ENCODE assay signal across 19 cellular contexts in genomic region chr6:137332637-137333228, GRCh38.
DNase-seq lines count a peak whose midpoint lies in the region; ATAC-seq and TF ChIP-seq lines count a peak whose summit lies in the region.
"Had no signal": no experiment of that assay in that cellular context is flagged by ENCODE, and none has a peak within 500 bp of the region (broad histone marks: within the 10 kb centered on the region; RNA-seq: fewer than 3 reads in every experiment).

No MANE protein-coding gene starts in this region.

- H3K27ac Mint-ChIP-seq in GM23338 = peak overlapping the region; percentile 66
- H3K27ac Mint-ChIP-seq in activated CD4-positive, alpha-beta memory T cell treated with anti-CD3 and anti-CD28 coated beads, Interleukin-2, amount 10 ng/mL, durations not matched to agents 7 days and 5 days = no peak overlapping the region
- H3K27ac Mint-ChIP-seq: activated CD8-positive, alpha-beta T cell treated with anti-CD3 and anti-CD28 coated beads for 36 hours; activated naive CD8-positive, alpha-beta T cell treated with anti-CD3 and anti-CD28 coated beads, Interleukin-2, amount 10 ng/mL, durations not matched to agents 7 days and 5 days; activated T-cell treated with anti-CD3 and anti-CD28 coated beads, Interleukin-2, amount 50 U/mL, for 72 hours; CD4-positive, CD25-positive, alpha-beta regulatory T cell; HFFc6 had no signal

- H3K79me2 ChIP-seq in GM23338 (replicated peaks; ENCODE audit: insufficient read depth) = no peaks in the 10 kb centered on the region

- H3K27me3 ChIP-seq in GM23338 (ENCODE audit: insufficient read depth) (no peaks in the 10 kb centered on the region), gastroesophageal sphincter (no peaks in the 10 kb centered on the region), skeletal muscle tissue (ENCODE audit: control insufficient read depth in 3 of 3, insufficient read depth in 3 of 3, low read length in 3 of 3) (no peaks in the 10 kb centered on the region)

- POLR2A ChIA-PET in activated CD4-positive, alpha-beta memory T cell treated with anti-CD3 and anti-CD28 coated beads, Interleukin-2, amount 10 ng/mL, durations not matched to agents 7 days and 5 days (lab: Charles Lee) = no interaction called here

- no peaks in the 10 kb centered on the region for H4K20me1 ChIP-seq in GM23338 (replicated peaks; ENCODE audit: insufficient read depth)

- no peak for TF ChIP-seq POLR2A in gastroesophageal sphincter (IDR thresholded peaks at IDR 0.05)
- TF ChIP-seq POLR2A in GM18505 (IDR thresholded peaks at IDR 0.05; ENCODE audit: borderline replicate concordance, extremely low read depth, insufficient read depth, insufficient read length) = no peak

- H3K4me2 ChIP-seq in GM23338 = no peak overlapping the region

- H3K9me3 ChIP-seq in gastroesophageal sphincter (no peaks in the 10 kb centered on the region), skeletal muscle tissue (ENCODE audit: control insufficient read depth in 3 of 3, low read length in 3 of 3) (no peaks in the 10 kb centered on the region)
- H3K9me3 ChIP-seq: spleen had no signal

- H3K27me3 Mint-ChIP-seq in GM23338 (ENCODE audit: insufficient read depth, low read depth, poor library complexity) = no peaks in the 10 kb centered on the region
- H3K27me3 Mint-ChIP-seq in activated CD4-positive, alpha-beta memory T cell treated with anti-CD3 and anti-CD28 coated beads, Interleukin-2, amount 10 ng/mL, durations not matched to agents 7 days and 5 days = peaks cover 38% of the 10 kb centered on the region

- CTCF ChIA-PET in activated CD4-positive, alpha-beta memory T cell treated with anti-CD3 and anti-CD28 coated beads, Interleukin-2, amount 10 ng/mL, durations not matched to agents 7 days and 5 days (lab: Charles Lee) = interaction anchor here (0.8 to 2.1 kb wide), 3 partner anchors 8 to 82 kb away, joined by 3 to 7 read pairs (median 5); no protein-coding TSS in a partner anchor

- H3F3A ChIP-seq in GM23338 (replicated peaks; ENCODE audit: low read depth) = no peaks in the 10 kb centered on the region

- TF ChIP-seq CTCF in GM23338 (conservative IDR thresholded peaks at IDR 0.05; ENCODE audit: low read depth in 2 of 2) (no peak), gastroesophageal sphincter (IDR thresholded peaks at IDR 0.05) (no peak)

- no peak for DNase-seq in GM23338 (ENCODE audit: low spot score)
- DNase-seq in astrocyte of the hippocampus (ENCODE audit: low read depth, low spot score) = peak; percentile 47
- no peak for DNase-seq in activated CD4-positive, alpha-beta memory T cell treated with anti-CD3 and anti-CD28 coated beads, Interleukin-2, amount 10 ng/mL, durations not matched to agents 7 days and 5 days
- DNase-seq: activated CD8-positive, alpha-beta T cell treated with anti-CD3 and anti-CD28 coated beads for 36 hours; activated naive CD8-positive, alpha-beta T cell treated with anti-CD3 and anti-CD28 coated beads, Interleukin-2, amount 10 ng/mL, durations not matched to agents 7 days and 5 days; activated T-cell treated with anti-CD3 and anti-CD28 coated beads, Interleukin-2, amount 50 U/mL, for 72 hours; CD4-positive, CD25-positive, alpha-beta regulatory T cell; DMS79; HFFc6; kidney glomerular epithelial cell; NCI-H2029; NCI-H774; nucleus accumbens; spleen had no signal

- ATAC-seq in GM23338 (no peak), gastroesophageal sphincter (peak; percentile 58), GM18505 (IDR thresholded peaks at IDR 0.05; ENCODE audit: unreplicated experiment) (no peak), HG03159 (IDR thresholded peaks at IDR 0.05; ENCODE audit: unreplicated experiment) (no peak)
- ATAC-seq: activated CD8-positive, alpha-beta T cell treated with anti-CD3 and anti-CD28 coated beads for 36 hours; activated T-cell treated with anti-CD3 and anti-CD28 coated beads, Interleukin-2, amount 50 U/mL, for 72 hours had no signal

- H2AFZ ChIP-seq in GM23338 = peak overlapping the region; percentile 15; the same call in 1 of the 2 replicates

- H3K9ac ChIP-seq in skeletal muscle tissue (ENCODE audit: low read depth in 1 of 3, low read length in 3 of 3) = no peak overlapping the region

- no peak overlapping the region for H3K4me3 Mint-ChIP-seq in GM23338
- H3K4me3 Mint-ChIP-seq in activated CD4-positive, alpha-beta memory T cell treated with anti-CD3 and anti-CD28 coated beads, Interleukin-2, amount 10 ng/mL, durations not matched to agents 7 days and 5 days = no peak overlapping the region
- H3K4me3 Mint-ChIP-seq: activated CD8-positive, alpha-beta T cell treated with anti-CD3 and anti-CD28 coated beads for 36 hours; activated naive CD8-positive, alpha-beta T cell treated with anti-CD3 and anti-CD28 coated beads, Interleukin-2, amount 10 ng/mL, durations not matched to agents 7 days and 5 days; activated T-cell treated with anti-CD3 and anti-CD28 coated beads, Interleukin-2, amount 50 U/mL, for 72 hours; CD4-positive, CD25-positive, alpha-beta regulatory T cell; HFFc6 had no signal

- H3K4me3 ChIP-seq in GM23338 = no peak overlapping the region
- H3K4me3 ChIP-seq in gastroesophageal sphincter = no peak overlapping the region
- no peak overlapping the region for H3K4me3 ChIP-seq in skeletal muscle tissue (ENCODE audit: low read length in 3 of 3)
- H3K4me3 ChIP-seq: spleen had no signal

- no peak for TF ChIP-seq EP300 in gastroesophageal sphincter (IDR thresholded peaks at IDR 0.05)

- H3K9me3 Mint-ChIP-seq in GM23338 = no peaks in the 10 kb centered on the region
- no peaks in the 10 kb centered on the region for H3K9me3 Mint-ChIP-seq in activated CD4-positive, alpha-beta memory T cell treated with anti-CD3 and anti-CD28 coated beads, Interleukin-2, amount 10 ng/mL, durations not matched to agents 7 days and 5 days
- H3K9me3 Mint-ChIP-seq: activated CD8-positive, alpha-beta T cell treated with anti-CD3 and anti-CD28 coated beads for 36 hours; activated naive CD8-positive, alpha-beta T cell treated with anti-CD3 and anti-CD28 coated beads, Interleukin-2, amount 10 ng/mL, durations not matched to agents 7 days and 5 days; activated T-cell treated with anti-CD3 and anti-CD28 coated beads, Interleukin-2, amount 50 U/mL, for 72 hours; HFFc6 had no signal

- no peak overlapping the region for H3K27ac ChIP-seq in GM23338 (ENCODE audit: low read depth)
- no peak overlapping the region for H3K27ac ChIP-seq in gastroesophageal sphincter
- H3K27ac ChIP-seq in skeletal muscle tissue (ENCODE audit: low read depth, low read length) = peak overlapping the region; percentile 70
- H3K27ac ChIP-seq: RWPE1, spleen had no signal

- peaks cover 12% of the 10 kb centered on the region; the same call in 1 of the 2 replicates for H3K4me1 ChIP-seq in GM23338 (ENCODE audit: insufficient read depth)
- peaks cover 0 to 23% (median 2%) of the 10 kb centered on the region in 3 donors for H3K4me1 ChIP-seq in gastroesophageal sphincter
- peaks cover 5 to 16% (median 6%) of the 10 kb centered on the region in 3 donors for H3K4me1 ChIP-seq in skeletal muscle tissue (ENCODE audit: control insufficient read depth in 3 of 3, insufficient read depth in 3 of 3, low read length in 3 of 3)
- H3K4me1 ChIP-seq: spleen had no signal

- H3K36me3 ChIP-seq in GM23338 (ENCODE audit: insufficient read depth) (no peaks in the 10 kb centered on the region), gastroesophageal sphincter (no peaks in the 10 kb centered on the region), skeletal muscle tissue (ENCODE audit: control insufficient read depth in 3 of 3, insufficient read depth in 3 of 3, low read length in 3 of 3) (no peaks in the 10 kb centered on the region)
- H3K36me3 ChIP-seq: spleen had no signal

- H3K9me2 ChIP-seq in GM23338 (ENCODE audit: insufficient read depth) = no peaks in the 10 kb centered on the region

- no peaks in the 10 kb centered on the region for H3K36me3 Mint-ChIP-seq in GM23338 (ENCODE audit: low read depth)
- no peaks in the 10 kb centered on the region for H3K36me3 Mint-ChIP-seq in activated CD4-positive, alpha-beta memory T cell treated with anti-CD3 and anti-CD28 coated beads, Interleukin-2, amount 10 ng/mL, durations not matched to agents 7 days and 5 days (ENCODE audit: low read depth)
- H3K36me3 Mint-ChIP-seq: activated naive CD8-positive, alpha-beta T cell treated with anti-CD3 and anti-CD28 coated beads, Interleukin-2, amount 10 ng/mL, durations not matched to agents 7 days and 5 days; CD4-positive, CD25-positive, alpha-beta regulatory T cell had no signal

- peaks cover 10% of the 10 kb centered on the region; the same call in 2 of the 3 replicates for H3K4me1 Mint-ChIP-seq in GM23338
- H3K4me1 Mint-ChIP-seq in activated CD4-positive, alpha-beta memory T cell treated with anti-CD3 and anti-CD28 coated beads, Interleukin-2, amount 10 ng/mL, durations not matched to agents 7 days and 5 days = no peaks in the 10 kb centered on the region
- H3K4me1 Mint-ChIP-seq: activated naive CD8-positive, alpha-beta T cell treated with anti-CD3 and anti-CD28 coated beads, Interleukin-2, amount 10 ng/mL, durations not matched to agents 7 days and 5 days had no signal

- 26 to 46% methylated on average over 7 of the region's 7 CpGs for WGBS in gastroesophageal sphincter (ENCODE audit: low coverage in 1 of 2), 2 donors

TF ChIP-seq in GM23338, 12 proteins besides CTCF, POLR2A, EP300 and RAD21 (continues in another document):
- TF ChIP-seq ETS1 (IDR thresholded peaks at IDR 0.05) (no peak), ZNF331 (CRISPR knock-in tag; IDR thresholded peaks at IDR 0.05; ENCODE audit: low read depth) (no peak), EZH2 (IDR thresholded peaks at IDR 0.05; ENCODE audit: low read depth, unreplicated experiment) (no peak)
